ENCODE assay signal across 37 cellular contexts in genomic region chr9:76785501-76785900, GRCh38. TPM values are rescaled to one million over a fixed set of nuclear protein-coding genes. Genes with fewer than 3 reads are reported as not detected.
"Had no signal": no experiment of that assay in that cellular context is flagged by ENCODE, and none has a peak within 500 bp of the region (broad histone marks: within the 10 kb centered on the region; RNA-seq: fewer than 3 reads in every experiment).

No MANE protein-coding gene starts in this region.

- ATAC-seq: activated CD4-positive, CD25-positive, alpha-beta regulatory T cell treated with anti-CD3 and anti-CD28 coated beads, Interleukin-2, amount 50 U/mL, for 24 hours; activated CD8-positive, alpha-beta T cell treated with anti-CD3 and anti-CD28 coated beads for 36 hours; activated naive CD4-positive, alpha-beta T cell treated with anti-CD3 and anti-CD28 coated beads, Interleukin-2, amount 50 U/mL, for 72 hours; activated T-cell treated with anti-CD3 and anti-CD28 coated beads, Interleukin-2, amount 50 U/mL, for 4 hours; activated T-cell treated with anti-CD3 and anti-CD28 coated beads, Interleukin-2, amount 50 U/mL, for 72 hours; activated T-helper 17 cell treated with anti-CD3 and anti-CD28 coated beads, Interleukin-2, amount 50 U/mL, for 72 hours; body of pancreas; WTC11 had no signal

- DNase-seq: activated CD4-positive, alpha-beta memory T cell treated with anti-CD3 and anti-CD28 coated beads for 36 hours; activated CD4-positive, alpha-beta T cell treated with anti-CD3 and anti-CD28 coated beads for 4 hours; activated CD4-positive, alpha-beta T cell treated with anti-CD3 and anti-CD28 coated beads, Interleukin-2, amount 10 ng/mL, durations not matched to agents 24 days and 14 days; activated CD4-positive, alpha-beta T cell treated with anti-CD3 and anti-CD28 coated beads, Interleukin-2, amount 50 U/mL, for 1 hour; activated CD4-positive, alpha-beta T cell treated with anti-CD3 and anti-CD28 coated beads, Interleukin-2, amount 50 U/mL, for 4 hours; activated CD4-positive, CD25-positive, alpha-beta regulatory T cell; activated CD8-positive, alpha-beta memory T cell treated with anti-CD3 and anti-CD28 coated beads, Interleukin-2, amount 50 U/mL, for 4 hours; activated CD8-positive, alpha-beta T cell treated with anti-CD3 and anti-CD28 coated beads for 36 hours; activated effector memory CD4-positive, alpha-beta T cell treated with anti-CD3 and anti-CD28 coated beads, Interleukin-2, amount 50 U/mL, for 16 hours; activated gamma-delta T cell treated with Interleukin-2 at 50 U/mL for 16 hours; activated naive CD4-positive, alpha-beta T cell; activated naive CD4-positive, alpha-beta T cell treated with anti-CD3 and anti-CD28 coated beads for 36 hours; activated naive CD4-positive, alpha-beta T cell treated with anti-CD3 and anti-CD28 coated beads, Interleukin-2, amount 50 U/mL, for 16 hours; activated naive CD8-positive, alpha-beta T cell treated with anti-CD3 and anti-CD28 coated beads for 36 hours; activated T-cell treated with anti-CD3 and anti-CD28 coated beads for 4 hours; activated T-cell treated with anti-CD3 and anti-CD28 coated beads, Interleukin-2, amount 50 U/mL, for 1 hour; activated T-cell treated with anti-CD3 and anti-CD28 coated beads, Interleukin-2, amount 50 U/mL, for 4 hours; activated T-cell treated with anti-CD3 and anti-CD28 coated beads, Interleukin-2, amount 50 U/mL, for 72 hours; adrenal gland; amniotic stem cell; aorta; body of pancreas; brain microvascular endothelial cell; central memory CD4-positive, alpha-beta T cell; T-helper 1 cell; T-helper 2 cell; T-helper 9 cell; WERI-Rb-1 had no signal

- H3K4me1 ChIP-seq: adrenal gland, body of pancreas, breast epithelium had no signal

- H3K36me3 ChIP-seq: adrenal gland, brain microvascular endothelial cell, breast epithelium, WERI-Rb-1 had no signal

- H3K4me3 ChIP-seq: adrenal gland, body of pancreas, breast epithelium had no signal

- H3K27ac ChIP-seq: adrenal gland, body of pancreas, brain microvascular endothelial cell, breast epithelium, WERI-Rb-1 had no signal

- H3K9me3 ChIP-seq: adrenal gland, body of pancreas, breast epithelium had no signal

- H3K27me3 ChIP-seq: adrenal gland, body of pancreas, brain microvascular endothelial cell, breast epithelium had no signal

RNA-seq across cellular contexts. Expression of gene PCA3, which starts 21.3 kb away (rescaled TPM):
- total RNA-seq: activated CD4-positive, alpha-beta memory T cell treated with anti-CD3 and anti-CD28 coated beads for 36 hours; activated CD4-positive, alpha-beta T cell treated with anti-CD3 and anti-CD28 coated beads, Interleukin-2, amount 10 ng/mL, durations not matched to agents 24 days and 14 days; activated CD8-positive, alpha-beta memory T cell treated with anti-CD3 and anti-CD28 coated beads for 36 hours; activated CD8-positive, alpha-beta T cell treated with anti-CD3 and anti-CD28 coated beads for 36 hours; activated naive CD4-positive, alpha-beta T cell treated with anti-CD3 and anti-CD28 coated beads for 36 hours; activated naive CD4-positive, alpha-beta T cell treated with anti-CD3 and anti-CD28 coated beads, Interleukin-2, amount 50 U/mL, for 72 hours; activated naive CD8-positive, alpha-beta T cell treated with anti-CD3 and anti-CD28 coated beads for 36 hours; activated T-cell treated with anti-CD3 and anti-CD28 coated beads, Interleukin-2, amount 50 U/mL, for 4 hours; activated T-cell treated with anti-CD3 and anti-CD28 coated beads, Interleukin-2, amount 50 U/mL, for 72 hours; activated T-helper 1 cell treated with anti-CD3 and anti-CD28 coated beads, Interleukin-12 subunit alpha, Interleukin-12 subunit beta, Interleukin-2, Interleukin-4 antibody, amounts not matched to agents 30 ng/mL and 10 ng/mL and 1 ng/mL, durations not matched to agents 14 hours and 24 hours and 36 hours; activated T-helper 17 cell treated with anti-CD3 and anti-CD28 coated beads, Interleukin-2, amount 50 U/mL, for 72 hours; astrocyte; body of pancreas; cardiac septum; WTC11 had no signal
- polyA plus RNA-seq: adrenal gland had no signal
